ENCODE assay signal across 19 cellular contexts in genomic region chr16:28064150-28064549, GRCh38. TPM values are rescaled to one million over a fixed set of nuclear protein-coding genes. Genes with fewer than 3 reads are reported as not detected.
A peak's percentile ranks its signal among the peaks of the same experiment; 100 is the strongest.
DNase-seq lines count a peak whose midpoint lies in the region; ATAC-seq and TF ChIP-seq lines count a peak whose summit lies in the region.
"Had no signal": no experiment of that assay in that cellular context is flagged by ENCODE, and none has a peak within 500 bp of the region (broad histone marks: within the 10 kb centered on the region; RNA-seq: fewer than 3 reads in every experiment).

No MANE protein-coding gene starts in this region.

- H3K4me2 ChIP-seq in GM23338 = peak overlapping the region; percentile 77

- H3K79me2 ChIP-seq in GM23338 (replicated peaks; ENCODE audit: insufficient read depth) = no peaks in the 10 kb centered on the region

- no peak for DNase-seq in GM23338 (ENCODE audit: low spot score)
- no peak for DNase-seq in ascending aorta (ENCODE audit: low spot score in 2 of 2)
- peak; percentile 64 for DNase-seq in posterior vena cava (ENCODE audit: low spot score)
- DNase-seq in activated CD4-positive, CD25-positive, alpha-beta regulatory T cell (lab: John Stamatoyannopoulos, UW) = no peak
- no peak for DNase-seq in omental fat pad (ENCODE audit: low spot score)
- DNase-seq in dedifferentiated amniotic fluid mesenchymal stem cell (ENCODE audit: extremely low spot score) = no peak
- DNase-seq: CD8-positive, alpha-beta T cell; DMS 273 treated with DMSO at 0.1 percent for 48 hours; IMR-90; Kasumi-1; NCI-H1417 treated with DMSO at 0.1 percent for 48 hours; NCI-H2081 treated with DMSO at 0.1 percent for 48 hours; NCI-H2227 treated with DMSO at 0.1 percent for 48 hours; NCI-H526 treated with DMSO at 0.1 percent for 48 hours; PC-3 had no signal

- no peaks in the 10 kb centered on the region for H3K9me2 ChIP-seq in GM23338 (ENCODE audit: insufficient read depth)

- H3K27ac ChIP-seq in GM23338 (ENCODE audit: low read depth) (no peak overlapping the region), ascending aorta (peak overlapping the region in 1 of 2 donors; percentile 47), iPS-20b (ENCODE audit: low read length) (no peak overlapping the region)

- H3K4me1 ChIP-seq in GM23338 (ENCODE audit: insufficient read depth) = no peaks in the 10 kb centered on the region; the same call in 1 of the 2 replicates
- peaks cover 3 to 29% of the 10 kb centered on the region in 2 donors for H3K4me1 ChIP-seq in ascending aorta
- H3K4me1 ChIP-seq in iPS-20b (ENCODE audit: insufficient read depth, low read length) = no peaks in the 10 kb centered on the region

- intact Hi-C loops in ascending aorta (cut with DNase I) = no loop called here
- intact Hi-C loops in posterior vena cava (cut with DNase I) = no loop called here

- TF ChIP-seq CTCF in GM23338 (conservative IDR thresholded peaks at IDR 0.05; ENCODE audit: low read depth in 2 of 2) (no peak), ascending aorta (IDR thresholded peaks at IDR 0.05) (no peak), omental fat pad (IDR thresholded peaks at IDR 0.05) (no peak)

- H3K9me3 ChIP-seq in ascending aorta = no peaks in the 10 kb centered on the region
- H3K9me3 ChIP-seq in iPS-20b (ENCODE audit: insufficient read depth, low read depth, low read length) = no peaks in the 10 kb centered on the region

- no peak overlapping the region for H3K9ac ChIP-seq in iPS-20b (ENCODE audit: low read depth, low read length)

- no peak overlapping the region for H3K27ac Mint-ChIP-seq in GM23338
- H3K27ac Mint-ChIP-seq: B cell; CD8-positive, alpha-beta T cell had no signal

- no peaks in the 10 kb centered on the region for H3K36me3 Mint-ChIP-seq in GM23338 (ENCODE audit: low read depth)
- H3K36me3 Mint-ChIP-seq: CD8-positive, alpha-beta T cell had no signal

- 0 out of 3 replicates have a peak overlapping the region, but pooled peaks have one; percentile 55 for H3K4me3 Mint-ChIP-seq in GM23338
- H3K4me3 Mint-ChIP-seq: CD8-positive, alpha-beta T cell had no signal

- H4K20me1 ChIP-seq in GM23338 (replicated peaks; ENCODE audit: insufficient read depth) = no peaks in the 10 kb centered on the region

- peaks cover 38% of the 10 kb centered on the region for H3K27me3 Mint-ChIP-seq in GM23338 (ENCODE audit: insufficient read depth, low read depth, poor library complexity)

- ATAC-seq in GM23338 (no peak; the same call in 2 of the 3 replicates), omental fat pad (ENCODE audit: low FRiP score) (no peak)
- ATAC-seq: CD8-positive, alpha-beta T cell; PC-3 had no signal

- H3K9me3 Mint-ChIP-seq in GM23338 = no peaks in the 10 kb centered on the region
- H3K9me3 Mint-ChIP-seq: CD8-positive, alpha-beta T cell had no signal

- H3K27me3 ChIP-seq in GM23338 (ENCODE audit: insufficient read depth) (peaks cover 61% of the 10 kb centered on the region), ascending aorta (no peaks in the 10 kb centered on the region), iPS-20b (ENCODE audit: insufficient read depth, low read length) (peaks cover 73% of the 10 kb centered on the region)

- H3K4me3 ChIP-seq in GM23338 = peak overlapping the region; percentile 58; the same call in 1 of the 2 replicates
- H3K4me3 ChIP-seq in ascending aorta = peak overlapping the region; percentile 54 to 85
- peak overlapping the region; percentile 29; the same call in 1 of the 2 replicates for H3K4me3 ChIP-seq in iPS-20b (ENCODE audit: low read length)

- H3K36me3 ChIP-seq in GM23338 (ENCODE audit: insufficient read depth) = no peaks in the 10 kb centered on the region
- no peaks in the 10 kb centered on the region for H3K36me3 ChIP-seq in ascending aorta
- H3K36me3 ChIP-seq in iPS-20b (ENCODE audit: insufficient read depth, low read depth, low read length) = no peaks in the 10 kb centered on the region

- no peaks in the 10 kb centered on the region for H3F3A ChIP-seq in GM23338 (replicated peaks; ENCODE audit: low read depth)

- H3K4me1 Mint-ChIP-seq in GM23338 = no peaks in the 10 kb centered on the region; the same call in 2 of the 3 replicates
- H3K4me1 Mint-ChIP-seq: B cell had no signal

- H2AFZ ChIP-seq in GM23338 = no peak overlapping the region

TF ChIP-seq in GM23338, 12 proteins besides CTCF, POLR2A, EP300 and RAD21 (continues in another document):
- no peak for TF ChIP-seq REST (IDR thresholded peaks at IDR 0.05; ENCODE audit: unreplicated experiment)
- TF ChIP-seq STAT1 (IDR thresholded peaks at IDR 0.05; ENCODE audit: unreplicated experiment) = no peak
- TF ChIP-seq NANOG (IDR thresholded peaks at IDR 0.05; ENCODE audit: borderline replicate concordance) = no peak
- TF ChIP-seq CREB1 (CRISPR knock-in tag; IDR thresholded peaks at IDR 0.05; ENCODE audit: low read depth) = no peak
- TF ChIP-seq ETS1 (IDR thresholded peaks at IDR 0.05) = no peak
- no peak for TF ChIP-seq ZNF114 (CRISPR knock-in tag; IDR thresholded peaks at IDR 0.05)

RNA-seq across cellular contexts. Expression of gene GSG1L, which starts 0.6 kb away (rescaled TPM):
- total RNA-seq in GM23338 (2014; rRNA removed; shearing (Covaris generic)) = 0.63 TPM in 1 of 2 replicates, not detected in the other
- polyA plus RNA-seq in GM23338 (2016; fragmentation: Nextera tagmentation; extraction: Ambion mirVana) = 0.19 and 0.36 TPM in 2 replicates
- total RNA-seq in ascending aorta (not detected), posterior vena cava (not detected), omental fat pad (not detected)
- total RNA-seq: B cell; CD8-positive, alpha-beta T cell; Daoy; IMR-90; PC-3; SK-MEL-5 had no signal
- polyA plus RNA-seq: IMR-90 had no signal
